8 cellular contexts compared by ENCODE assay signal in genomic region chr14:105415481-105416428, GRCh38. TPM values are rescaled to one million over a fixed set of nuclear protein-coding genes. Genes with fewer than 3 reads are reported as not detected.
DNase-seq lines count a peak whose midpoint lies in the region; ATAC-seq and TF ChIP-seq lines count a peak whose summit lies in the region.

No MANE protein-coding gene starts in this region.

- H3K4me1 Mint-ChIP-seq in T-helper 1 cell treated with Interleukin-12 subunit alpha and Interleukin-12 subunit beta and Interleukin-4 antibody, amounts not matched to agents 30 μg/mL and 1 μg/mL, for 36 hours (ENCODE audit: low read depth), result peaks cover 10% of the 10 kb centered on the region
- H3K4me1 Mint-ChIP-seq in stimulated activated memory B cell treated with anti-CD40 and anti-IgM and Interleukin-4, amounts not matched to agents 10 μg/mL and 1 μg/mL and 100 μg/mL, for 72 hours, result peaks cover 25% of the 10 kb centered on the region

- peaks cover 15% of the 10 kb centered on the region for H3K27me3 Mint-ChIP-seq in T-helper 1 cell treated with Interleukin-12 subunit alpha and Interleukin-12 subunit beta and Interleukin-4 antibody, amounts not matched to agents 30 μg/mL and 1 μg/mL, for 36 hours (ENCODE audit: low read depth)
- peaks cover 45% of the 10 kb centered on the region for H3K27me3 Mint-ChIP-seq in stimulated activated memory B cell treated with anti-CD40 and anti-IgM and Interleukin-4, amounts not matched to agents 10 μg/mL and 1 μg/mL and 100 μg/mL, for 72 hours

- H3K27ac Mint-ChIP-seq in T-helper 1 cell treated with Interleukin-12 subunit alpha and Interleukin-12 subunit beta and Interleukin-4 antibody, amounts not matched to agents 30 μg/mL and 1 μg/mL, for 36 hours, result peak overlapping the region; percentile 59
- no peak overlapping the region for H3K27ac Mint-ChIP-seq in stimulated activated memory B cell treated with anti-CD40 and anti-IgM and Interleukin-4, amounts not matched to agents 10 μg/mL and 1 μg/mL and 100 μg/mL, for 72 hours

- TF ChIP-seq CTCF in WI38 (IDR thresholded peaks at IDR 0.05; ENCODE audit: low read depth, low read length) (no peak), left ventricle myocardium inferior (IDR thresholded peaks at IDR 0.05; ENCODE audit: borderline replicate concordance) (no peak)

- no peaks in the 10 kb centered on the region for H3K9me3 Mint-ChIP-seq in T-helper 1 cell treated with Interleukin-12 subunit alpha and Interleukin-12 subunit beta and Interleukin-4 antibody, amounts not matched to agents 30 μg/mL and 1 μg/mL, for 36 hours
- no peaks in the 10 kb centered on the region for H3K9me3 Mint-ChIP-seq in stimulated activated memory B cell treated with anti-CD40 and anti-IgM and Interleukin-4, amounts not matched to agents 10 μg/mL and 1 μg/mL and 100 μg/mL, for 72 hours

- H3K27me3 ChIP-seq in left ventricle myocardium inferior (ENCODE audit: low read depth), result peaks cover 17% of the 10 kb centered on the region

- ATAC-seq in stimulated activated memory B cell treated with anti-CD40 and anti-IgM and Interleukin-4, amounts not matched to agents 10 μg/mL and 1 μg/mL and 100 μg/mL, for 72 hours, result no peak
- no peak for ATAC-seq in HG02588 (IDR thresholded peaks at IDR 0.05; ENCODE audit: unreplicated experiment)

- H3K27ac ChIP-seq in left ventricle myocardium inferior (replicated peaks), result peak overlapping the region; percentile 92

- H3K4me3 Mint-ChIP-seq in T-helper 1 cell treated with Interleukin-12 subunit alpha and Interleukin-12 subunit beta and Interleukin-4 antibody, amounts not matched to agents 30 μg/mL and 1 μg/mL, for 36 hours, result peak overlapping the region; percentile 75
- H3K4me3 Mint-ChIP-seq in stimulated activated memory B cell treated with anti-CD40 and anti-IgM and Interleukin-4, amounts not matched to agents 10 μg/mL and 1 μg/mL and 100 μg/mL, for 72 hours, result peak overlapping the region; percentile 55

- no peaks in the 10 kb centered on the region for H3K9me3 ChIP-seq in left ventricle myocardium inferior (replicated peaks)

- no peaks in the 10 kb centered on the region for H3K36me3 ChIP-seq in left ventricle myocardium inferior

- peak overlapping the region; percentile 40 for H3K4me3 ChIP-seq in WI38 (ENCODE audit: low read depth, low read length)
- peak overlapping the region; percentile 70 for H3K4me3 ChIP-seq in left ventricle myocardium inferior

- intact Hi-C loops in left ventricle myocardium inferior (cut with micrococcal nuclease), result no loop called here

- DNase-seq in T-helper 1 cell, result no peak
- no peak for DNase-seq in left ventricle myocardium inferior
- no peak for DNase-seq in central memory CD4-positive, alpha-beta T cell
- DNase-seq in activated CD4-positive, alpha-beta T cell treated with anti-CD3 and anti-CD28 coated beads for 1 hour, result no peak

- H3K4me1 ChIP-seq in left ventricle myocardium inferior, result peaks cover 57% of the 10 kb centered on the region

- H3K36me3 Mint-ChIP-seq in T-helper 1 cell treated with Interleukin-12 subunit alpha and Interleukin-12 subunit beta and Interleukin-4 antibody, amounts not matched to agents 30 μg/mL and 1 μg/mL, for 36 hours (ENCODE audit: low read depth), result no peaks in the 10 kb centered on the region
- no peaks in the 10 kb centered on the region for H3K36me3 Mint-ChIP-seq in stimulated activated memory B cell treated with anti-CD40 and anti-IgM and Interleukin-4, amounts not matched to agents 10 μg/mL and 1 μg/mL and 100 μg/mL, for 72 hours

RNA-seq across cellular contexts. Expression of gene MTA1, which starts 3.9 kb away (rescaled TPM):
- 192 TPM for total RNA-seq in left ventricle myocardium inferior

RNA-seq across cellular contexts. Expression of gene TEX22, which starts 17.4 kb away (rescaled TPM):
- 0.99 TPM for total RNA-seq in left ventricle myocardium inferior

RNA-seq across cellular contexts. Expression of gene CRIP2, which starts 58.9 kb away (rescaled TPM):
- 1,068 TPM for total RNA-seq in left ventricle myocardium inferior
